ENCODE assay signal across 9 cellular contexts in the genomic region with DNA sequence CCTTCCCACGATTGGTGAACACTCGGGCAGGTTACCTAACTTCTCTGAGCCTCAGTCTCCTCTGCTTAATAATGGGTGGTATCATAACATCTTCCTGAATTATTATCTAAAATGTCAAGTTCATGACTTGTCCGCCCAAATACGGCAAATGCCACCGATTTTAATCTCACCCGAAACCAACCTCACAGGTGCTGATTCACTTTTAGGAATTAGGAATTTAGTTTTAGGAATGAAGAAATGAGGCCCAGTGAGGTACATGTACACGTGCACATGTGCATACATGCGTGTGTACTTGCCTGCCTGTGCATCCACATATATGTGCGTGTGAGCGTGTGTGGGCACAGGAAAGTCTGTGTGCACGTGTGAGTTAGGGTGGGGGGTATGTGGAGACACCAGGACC.
"Had no signal": no experiment of that assay in that cellular context is flagged by ENCODE, and none has a peak within 500 bp of the region (broad histone marks: within the 10 kb centered on the region; RNA-seq: fewer than 3 reads in every experiment).

No MANE protein-coding gene starts in this region.

- ATAC-seq: activated CD8-positive, alpha-beta T cell treated with anti-CD3 and anti-CD28 coated beads, Interleukin-2, amount 10 ng/mL, durations not matched to agents 7 days and 5 days had no signal

- H3K27ac Mint-ChIP-seq: activated CD8-positive, alpha-beta T cell treated with anti-CD3 and anti-CD28 coated beads, Interleukin-2, amount 10 ng/mL, durations not matched to agents 7 days and 5 days; activated naive CD8-positive, alpha-beta T cell; activated T-helper 1 cell treated with anti-CD3 and anti-CD28 coated beads, Interleukin-12 subunit alpha, Interleukin-12 subunit beta, Interleukin-2, Interleukin-4 antibody, amounts not matched to agents 30 ng/mL and 10 ng/mL and 1 ng/mL, durations not matched to agents 14 hours and 24 hours and 36 hours; T-helper 2 cell treated with Interferon-gamma antibody and Interleukin-4, amounts not matched to agents 5 μg/mL and 100 μg/mL, for 36 hours had no signal

- H3K4me3 Mint-ChIP-seq: activated CD8-positive, alpha-beta T cell treated with anti-CD3 and anti-CD28 coated beads, Interleukin-2, amount 10 ng/mL, durations not matched to agents 7 days and 5 days; activated naive CD8-positive, alpha-beta T cell; activated T-helper 1 cell treated with anti-CD3 and anti-CD28 coated beads, Interleukin-12 subunit alpha, Interleukin-12 subunit beta, Interleukin-2, Interleukin-4 antibody, amounts not matched to agents 30 ng/mL and 10 ng/mL and 1 ng/mL, durations not matched to agents 14 hours and 24 hours and 36 hours; T-helper 2 cell treated with Interferon-gamma antibody and Interleukin-4, amounts not matched to agents 5 μg/mL and 100 μg/mL, for 36 hours had no signal

- FAIRE-seq: astrocyte, RCC 7860 had no signal

- H3K4me1 ChIP-seq: SJSA1 had no signal

- H3K9me3 Mint-ChIP-seq: activated T-helper 1 cell treated with anti-CD3 and anti-CD28 coated beads, Interleukin-12 subunit alpha, Interleukin-12 subunit beta, Interleukin-2, Interleukin-4 antibody, amounts not matched to agents 30 ng/mL and 10 ng/mL and 1 ng/mL, durations not matched to agents 14 hours and 24 hours and 36 hours; T-helper 2 cell treated with Interferon-gamma antibody and Interleukin-4, amounts not matched to agents 5 μg/mL and 100 μg/mL, for 36 hours had no signal

- H3K4me3 ChIP-seq: SJSA1 had no signal

- H3K27me3 ChIP-seq: brain microvascular endothelial cell had no signal

- H3K36me3 ChIP-seq: brain microvascular endothelial cell, SJSA1, WERI-Rb-1 had no signal

- H3K36me3 Mint-ChIP-seq: activated naive CD8-positive, alpha-beta T cell had no signal

- H3K27ac ChIP-seq: brain microvascular endothelial cell, SJSA1, WERI-Rb-1 had no signal
